Comparison of ENCODE assay signal across 1 cellular context in the genomic region with DNA sequence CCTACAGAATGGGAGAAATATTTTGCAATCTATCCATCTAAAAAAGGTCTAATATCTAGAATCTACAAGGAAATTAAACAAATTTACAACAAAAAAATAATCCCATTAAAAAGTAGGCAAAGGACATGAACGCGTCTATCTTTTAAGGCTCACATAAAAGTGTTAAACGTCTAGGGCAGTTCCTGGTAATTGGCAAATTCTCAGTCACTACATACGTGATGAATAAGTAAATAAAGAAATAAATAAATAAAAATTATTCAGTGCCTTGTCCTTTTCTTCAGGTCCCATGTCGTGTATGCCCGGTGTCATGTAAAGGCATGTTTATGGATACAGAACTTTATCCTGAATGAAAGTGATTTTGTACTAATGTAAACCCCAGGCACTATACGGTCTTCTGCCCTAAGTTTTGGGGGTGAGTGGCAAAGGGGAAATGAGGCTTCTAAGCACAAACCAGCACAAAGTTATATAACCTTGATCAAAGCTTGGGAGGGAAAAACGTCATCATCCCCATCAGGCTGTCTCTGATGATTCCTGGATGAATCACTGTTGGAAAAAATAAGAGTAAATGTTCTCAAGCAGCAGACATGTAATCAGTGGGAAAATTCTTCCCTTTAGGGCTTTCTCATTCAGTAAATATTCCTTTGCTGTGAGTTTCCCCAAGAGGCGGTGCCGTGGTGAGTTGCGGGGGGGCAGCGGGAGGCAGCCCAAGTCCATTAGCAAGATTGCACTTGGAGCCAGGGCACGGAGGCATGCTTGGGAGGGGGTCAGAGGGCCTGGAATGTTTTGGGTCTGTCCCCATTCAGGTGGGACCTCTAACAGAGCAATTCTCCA.
TF ChIP-seq lines count a peak whose summit lies in the region.

No MANE protein-coding gene starts in this region.

TF ChIP-seq in HepG2, 621 proteins besides CTCF, POLR2A, EP300 and RAD21:
- TF ChIP-seq KMT2B (CRISPR knock-in tag; IDR thresholded peaks at IDR 0.05) = no peak
- no peak for TF ChIP-seq ARID3A (IDR thresholded peaks at IDR 0.05; ENCODE audit: low read depth, low read length)
- TF ChIP-seq FOSL2 (CRISPR knock-in tag; IDR thresholded peaks at IDR 0.05) = peak; percentile 45
- TF ChIP-seq CREB1 (IDR thresholded peaks at IDR 0.05) = peak; percentile 25; the same call in 1 of the 2 replicates
- TF ChIP-seq CREB1 (CRISPR knock-in tag; IDR thresholded peaks at IDR 0.05) = no peak
